1 cellular context compared by ENCODE assay signal in genomic region chr12:76696186-76696585, GRCh38.
TF ChIP-seq lines count a peak whose summit lies in the region.

No MANE protein-coding gene starts in this region.

TF ChIP-seq in HepG2, 621 proteins besides CTCF, POLR2A, EP300 and RAD21 (continued from another document):
- TF ChIP-seq ZNF432 (CRISPR knock-in tag; IDR thresholded peaks at IDR 0.05; ENCODE audit: borderline replicate concordance) (no peak), ZSCAN22 (CRISPR knock-in tag; IDR thresholded peaks at IDR 0.05) (no peak), KLF9 (CRISPR knock-in tag; IDR thresholded peaks at IDR 0.05; ENCODE audit: low read depth) (no peak), RARG (CRISPR knock-in tag; IDR thresholded peaks at IDR 0.05; ENCODE audit: low read depth) (no peak), CEBPB (IDR thresholded peaks at IDR 0.05; ENCODE audit: borderline replicate concordance, low read depth, low read length) (no peak), RELA (CRISPR knock-in tag; IDR thresholded peaks at IDR 0.05) (no peak), ZNF563 (CRISPR knock-in tag; IDR thresholded peaks at IDR 0.05) (no peak)
- TF ChIP-seq, protein P1, sequence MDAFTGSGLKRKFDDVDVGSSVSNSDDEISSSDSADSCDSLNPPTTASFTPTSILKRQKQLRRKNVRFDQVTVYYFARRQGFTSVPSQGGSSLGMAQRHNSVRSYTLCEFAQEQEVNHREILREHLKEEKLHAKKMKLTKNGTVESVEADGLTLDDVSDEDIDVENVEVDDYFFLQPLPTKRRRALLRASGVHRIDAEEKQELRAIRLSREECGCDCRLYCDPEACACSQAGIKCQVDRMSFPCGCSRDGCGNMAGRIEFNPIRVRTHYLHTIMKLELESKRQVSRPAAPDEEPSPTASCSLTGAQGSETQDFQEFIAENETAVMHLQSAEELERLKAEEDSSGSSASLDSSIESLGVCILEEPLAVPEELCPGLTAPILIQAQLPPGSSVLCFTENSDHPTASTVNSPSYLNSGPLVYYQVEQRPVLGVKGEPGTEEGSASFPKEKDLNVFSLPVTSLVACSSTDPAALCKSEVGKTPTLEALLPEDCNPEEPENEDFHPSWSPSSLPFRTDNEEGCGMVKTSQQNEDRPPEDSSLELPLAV (CRISPR knock-in tag; conservative IDR thresholded peaks at IDR 0.05; ENCODE audit: low read depth) = no peak
